In the genomic region with DNA sequence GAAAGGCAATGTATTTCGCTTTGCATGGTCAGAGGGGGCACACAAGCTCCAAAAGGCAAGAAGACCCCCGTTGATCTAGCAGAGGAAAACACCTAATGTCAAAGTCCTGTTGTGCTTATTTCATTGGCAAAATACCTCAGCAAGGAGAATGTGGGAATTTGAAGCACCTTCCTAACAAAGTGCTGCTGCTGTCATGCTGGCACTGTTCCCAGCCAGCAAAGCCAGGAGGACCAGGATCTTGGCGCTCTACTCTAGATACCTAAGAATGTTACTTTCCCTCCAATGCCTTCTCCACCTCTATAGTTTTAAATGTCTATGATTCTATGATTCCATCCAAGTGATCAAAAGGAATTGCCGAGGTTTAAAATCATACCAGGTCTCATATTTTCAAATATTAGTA, we compare ENCODE assay signal across 26 cellular contexts.
"Had no signal": no experiment of that assay in that cellular context is flagged by ENCODE, and none has a peak within 500 bp of the region (broad histone marks: within the 10 kb centered on the region; RNA-seq: fewer than 3 reads in every experiment).

No MANE protein-coding gene starts in this region.

- DNase-seq: activated CD4-positive, alpha-beta memory T cell treated with anti-CD3 and anti-CD28 coated beads for 36 hours; activated CD4-positive, alpha-beta T cell treated with anti-CD3 and anti-CD28 coated beads, Interleukin-2, amount 10 ng/mL, durations not matched to agents 24 days and 14 days; activated CD4-positive, CD25-positive, alpha-beta regulatory T cell treated with anti-CD3 and anti-CD28 coated beads, Interleukin-2, amount 50 U/mL, for 72 hours; activated CD8-positive, alpha-beta memory T cell treated with anti-CD3 and anti-CD28 coated beads, Interleukin-2, amount 50 U/mL, for 48 hours; activated gamma-delta T cell treated with Interleukin-2 at 50 U/mL for 16 hours; activated naive CD8-positive, alpha-beta T cell treated with anti-CD3 and anti-CD28 coated beads, Interleukin-2, amount 50 U/mL, for 24 hours; activated T-cell treated with anti-CD3 and anti-CD28 coated beads, Interleukin-2, amount 50 U/mL, for 24 hours; amygdala; central memory CD4-positive, alpha-beta T cell; dermis blood vessel endothelial cell; effector CD4-positive, alpha-beta T cell; esophagus squamous epithelium; foreskin melanocyte; heart right ventricle; islet precursor cell; left ventricle myocardium inferior; mucosa of descending colon; right cardiac atrium; stimulated activated CD4-positive, alpha-beta T cell treated with anti-CD3 and anti-CD28 coated beads, Interleukin-15, amount 100 ng/mL, for 24 hours; stimulated activated CD4-positive, alpha-beta T cell treated with anti-CD3 and anti-CD28 coated beads, Interleukin-2, amount 100 ng/mL, for 24 hours; stimulated activated naive B cell treated with anti-CD40 and anti-IgM and Interleukin-4, amounts not matched to agents 10 μg/mL and 1 μg/mL and 100 μg/mL, for 72 hours; stomach; T1000; tibial artery; upper lobe of right lung; WERI-Rb-1 had no signal
